2 cellular contexts compared by ENCODE assay signal in genomic region chr1:213131851-213132655, GRCh38.
TF ChIP-seq lines count a peak whose summit lies in the region.

No MANE protein-coding gene starts in this region.

TF ChIP-seq in SK-N-SH, 30 proteins besides CTCF, POLR2A, EP300 and RAD21 (continued from another document):
- TF ChIP-seq, protein P1, sequence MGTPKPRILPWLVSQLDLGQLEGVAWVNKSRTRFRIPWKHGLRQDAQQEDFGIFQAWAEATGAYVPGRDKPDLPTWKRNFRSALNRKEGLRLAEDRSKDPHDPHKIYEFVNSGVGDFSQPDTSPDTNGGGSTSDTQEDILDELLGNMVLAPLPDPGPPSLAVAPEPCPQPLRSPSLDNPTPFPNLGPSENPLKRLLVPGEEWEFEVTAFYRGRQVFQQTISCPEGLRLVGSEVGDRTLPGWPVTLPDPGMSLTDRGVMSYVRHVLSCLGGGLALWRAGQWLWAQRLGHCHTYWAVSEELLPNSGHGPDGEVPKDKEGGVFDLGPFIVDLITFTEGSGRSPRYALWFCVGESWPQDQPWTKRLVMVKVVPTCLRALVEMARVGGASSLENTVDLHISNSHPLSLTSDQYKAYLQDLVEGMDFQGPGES (IDR thresholded peaks at IDR 0.05; ENCODE audit: low read depth, low read length) = no peak
- no peak for TF ChIP-seq NFIC (IDR thresholded peaks at IDR 0.05; ENCODE audit: borderline replicate concordance)

TF ChIP-seq in SK-N-SH treated with all-trans-retinoic acid at 6 μM for 48 hours, 23 proteins besides CTCF, POLR2A, EP300 and RAD21 (continued from another document):
- TF ChIP-seq POU6F1 (CRISPR knock-in tag; IDR thresholded peaks at IDR 0.05; ENCODE audit: borderline replicate concordance, low read depth) = no peak
- TF ChIP-seq ZFP3 (CRISPR knock-in tag; IDR thresholded peaks at IDR 0.05) = no peak
- TF ChIP-seq, protein P2, sequence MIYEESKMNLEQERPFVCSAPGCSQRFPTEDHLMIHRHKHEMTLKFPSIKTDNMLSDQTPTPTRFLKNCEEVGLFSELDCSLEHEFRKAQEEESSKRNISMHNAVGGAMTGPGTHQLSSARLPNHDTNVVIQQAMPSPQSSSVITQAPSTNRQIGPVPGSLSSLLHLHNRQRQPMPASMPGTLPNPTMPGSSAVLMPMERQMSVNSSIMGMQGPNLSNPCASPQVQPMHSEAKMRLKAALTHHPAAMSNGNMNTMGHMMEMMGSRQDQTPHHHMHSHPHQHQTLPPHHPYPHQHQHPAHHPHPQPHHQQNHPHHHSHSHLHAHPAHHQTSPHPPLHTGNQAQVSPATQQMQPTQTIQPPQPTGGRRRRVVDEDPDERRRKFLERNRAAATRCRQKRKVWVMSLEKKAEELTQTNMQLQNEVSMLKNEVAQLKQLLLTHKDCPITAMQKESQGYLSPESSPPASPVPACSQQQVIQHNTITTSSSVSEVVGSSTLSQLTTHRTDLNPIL (CRISPR knock-in tag; IDR thresholded peaks at IDR 0.05; ENCODE audit: low read depth) = no peak
- TF ChIP-seq ISL1 (CRISPR knock-in tag; IDR thresholded peaks at IDR 0.05) = no peak
- no peak for TF ChIP-seq ZNF70 (CRISPR knock-in tag; IDR thresholded peaks at IDR 0.05)
- no peak for TF ChIP-seq PPARA (CRISPR knock-in tag; IDR thresholded peaks at IDR 0.05; ENCODE audit: borderline replicate concordance)
- TF ChIP-seq RARB (CRISPR knock-in tag; IDR thresholded peaks at IDR 0.05) = no peak
- TF ChIP-seq, protein P3, sequence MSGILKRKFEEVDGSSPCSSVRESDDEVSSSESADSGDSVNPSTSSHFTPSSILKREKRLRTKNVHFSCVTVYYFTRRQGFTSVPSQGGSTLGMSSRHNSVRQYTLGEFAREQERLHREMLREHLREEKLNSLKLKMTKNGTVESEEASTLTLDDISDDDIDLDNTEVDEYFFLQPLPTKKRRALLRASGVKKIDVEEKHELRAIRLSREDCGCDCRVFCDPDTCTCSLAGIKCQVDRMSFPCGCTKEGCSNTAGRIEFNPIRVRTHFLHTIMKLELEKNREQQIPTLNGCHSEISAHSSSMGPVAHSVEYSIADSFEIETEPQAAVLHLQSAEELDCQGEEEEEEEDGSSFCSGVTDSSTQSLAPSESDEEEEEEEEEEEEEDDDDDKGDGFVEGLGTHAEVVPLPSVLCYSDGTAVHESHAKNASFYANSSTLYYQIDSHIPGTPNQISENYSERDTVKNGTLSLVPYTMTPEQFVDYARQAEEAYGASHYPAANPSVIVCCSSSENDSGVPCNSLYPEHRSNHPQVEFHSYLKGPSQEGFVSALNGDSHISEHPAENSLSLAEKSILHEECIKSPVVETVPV (CRISPR knock-in tag; IDR thresholded peaks at IDR 0.05) = no peak
